Comparison of ENCODE assay signal across 8 cellular contexts in the genomic region with DNA sequence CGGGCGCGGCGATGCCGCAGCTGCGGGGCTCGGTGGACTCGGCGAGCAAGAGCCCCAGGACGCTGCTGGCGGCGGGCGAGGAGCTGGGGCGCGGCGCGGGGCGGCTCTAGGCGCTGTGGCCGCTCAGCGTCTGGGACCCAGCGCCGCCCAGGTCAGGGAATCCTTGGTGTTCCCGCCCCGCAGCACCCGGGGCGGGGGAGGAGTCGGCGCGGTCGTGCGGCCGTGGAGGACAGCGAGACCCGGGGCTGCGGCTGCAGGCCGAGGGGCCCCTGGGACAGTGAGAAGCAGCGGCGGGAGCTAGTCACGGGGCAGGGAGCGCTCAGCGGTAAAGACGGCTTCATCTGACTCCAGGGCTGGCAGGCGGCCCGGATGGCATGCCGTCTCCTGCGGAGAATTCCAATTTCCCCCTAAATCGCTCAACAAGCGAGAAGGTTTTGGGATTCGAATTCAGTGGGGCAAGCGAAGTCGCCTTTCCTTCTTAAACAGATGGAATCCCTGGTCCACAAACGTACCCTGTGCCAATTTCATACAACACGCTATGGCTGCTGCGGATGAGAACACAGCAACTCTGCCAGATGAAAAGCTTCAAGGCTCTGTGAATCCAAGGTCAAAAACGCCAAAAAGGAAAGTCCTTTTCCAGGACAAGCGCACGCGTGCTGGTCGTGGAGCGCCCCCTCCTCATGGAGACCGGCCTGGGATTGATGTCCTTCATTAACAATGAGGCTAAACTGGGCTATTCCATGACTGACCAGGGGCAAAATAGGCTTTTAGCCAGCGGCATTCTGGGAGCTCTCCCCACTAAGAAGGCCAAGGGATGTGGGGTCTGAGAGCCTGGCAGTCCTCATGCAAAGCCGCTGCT. TPM values are rescaled to one million over a fixed set of nuclear protein-coding genes. Genes with fewer than 3 reads are reported as not detected.
DNase-seq lines count a peak whose midpoint lies in the region; ATAC-seq and TF ChIP-seq lines count a peak whose summit lies in the region.

No MANE protein-coding gene starts in this region.

- no peak overlapping the region for H3K27ac Mint-ChIP-seq in activated naive CD8-positive, alpha-beta T cell treated with anti-CD3 and anti-CD28 coated beads, Interleukin-2, amount 10 ng/mL, durations not matched to agents 7 days and 5 days
- H3K27ac Mint-ChIP-seq in glutamatergic neuron (ENCODE audit: unreplicated experiment): peak overlapping the region; percentile 70

- DNase-seq in Daoy (ENCODE audit: low read depth) (peak; percentile 56), NCI-H1105 (lab: John Stamatoyannopoulos, UW) (peak; percentile 37), glutamatergic neuron (peak; percentile 80)
- peak; percentile 46 for DNase-seq in activated naive CD8-positive, alpha-beta T cell treated with anti-CD3 and anti-CD28 coated beads, Interleukin-2, amount 10 ng/mL, durations not matched to agents 7 days and 5 days
- no peak for DNase-seq in stimulated activated CD8-positive, alpha-beta memory T cell treated with anti-CD3 and anti-CD28 coated beads, Interleukin-4, amount 100 ng/mL, for 48 hours
- DNase-seq in NK-92 treated with Interleukin-12 subunit alpha and Interleukin-12 subunit beta, amount 100 ng/mL, for 24 hours (lab: John Stamatoyannopoulos, UW): no peak

- no peaks in the 10 kb centered on the region for H4K20me1 ChIP-seq in neural cell (ENCODE audit: insufficient read depth)

- peaks cover 3% of the 10 kb centered on the region for H3K9me3 Mint-ChIP-seq in activated naive CD8-positive, alpha-beta T cell treated with anti-CD3 and anti-CD28 coated beads, Interleukin-2, amount 10 ng/mL, durations not matched to agents 7 days and 5 days
- no peaks in the 10 kb centered on the region for H3K9me3 Mint-ChIP-seq in glutamatergic neuron (ENCODE audit: unreplicated experiment)

- peaks cover 2% of the 10 kb centered on the region for H3K4me1 Mint-ChIP-seq in activated naive CD8-positive, alpha-beta T cell treated with anti-CD3 and anti-CD28 coated beads, Interleukin-2, amount 10 ng/mL, durations not matched to agents 7 days and 5 days
- no peaks in the 10 kb centered on the region for H3K4me1 Mint-ChIP-seq in glutamatergic neuron (ENCODE audit: low read depth, unreplicated experiment)

- no peaks in the 10 kb centered on the region for H3K9me2 ChIP-seq in neural cell (ENCODE audit: insufficient read depth, low read length)

- peaks cover 31% of the 10 kb centered on the region for H3K27me3 Mint-ChIP-seq in activated naive CD8-positive, alpha-beta T cell treated with anti-CD3 and anti-CD28 coated beads, Interleukin-2, amount 10 ng/mL, durations not matched to agents 7 days and 5 days
- H3K27me3 Mint-ChIP-seq in glutamatergic neuron (ENCODE audit: unreplicated experiment): peaks cover 4% of the 10 kb centered on the region

- H3K36me3 Mint-ChIP-seq in activated naive CD8-positive, alpha-beta T cell treated with anti-CD3 and anti-CD28 coated beads, Interleukin-2, amount 10 ng/mL, durations not matched to agents 7 days and 5 days: no peaks in the 10 kb centered on the region
- H3K36me3 Mint-ChIP-seq in glutamatergic neuron (ENCODE audit: unreplicated experiment): no peaks in the 10 kb centered on the region

- peak; percentile 20 for TF ChIP-seq RAD21 in neural cell (conservative IDR thresholded peaks at IDR 0.05)

- POLR2A ChIA-PET in activated naive CD8-positive, alpha-beta T cell treated with anti-CD3 and anti-CD28 coated beads, Interleukin-2, amount 10 ng/mL, durations not matched to agents 7 days and 5 days (lab: Charles Lee): no interaction called here

- no peaks in the 10 kb centered on the region for H3F3A ChIP-seq in neural cell (ENCODE audit: insufficient read depth, low read length, poor library complexity, severe bottlenecking)

- H3K4me2 ChIP-seq in neural cell (ENCODE audit: low read length): peak overlapping the region; percentile 54

- peak overlapping the region; percentile 87 for H3K4me3 Mint-ChIP-seq in activated naive CD8-positive, alpha-beta T cell treated with anti-CD3 and anti-CD28 coated beads, Interleukin-2, amount 10 ng/mL, durations not matched to agents 7 days and 5 days
- H3K4me3 Mint-ChIP-seq in glutamatergic neuron (ENCODE audit: unreplicated experiment): peak overlapping the region; percentile 84

- no peaks in the 10 kb centered on the region for H3K9me3 ChIP-seq in neural cell (ENCODE audit: low read length)

- no peak for TF ChIP-seq CTCF in glutamatergic neuron (IDR thresholded peaks at IDR 0.05; ENCODE audit: partially characterized antibody, unreplicated experiment)
- no peak for TF ChIP-seq CTCF in neural cell (IDR thresholded peaks at IDR 0.05; ENCODE audit: poor library complexity, severe bottlenecking)

- H3K36me3 ChIP-seq in neural cell (ENCODE audit: insufficient read depth, low read length): no peaks in the 10 kb centered on the region

- peak overlapping the region; percentile 45 for H2AFZ ChIP-seq in neural cell (ENCODE audit: low read depth, low read length)

- H3K27ac ChIP-seq in neural cell (ENCODE audit: low read length): peak overlapping the region; percentile 15

- H3K27me3 ChIP-seq in neural cell (ENCODE audit: insufficient read depth, low read depth, low read length): peaks cover 11% of the 10 kb centered on the region

- peak; percentile 17 for TF ChIP-seq EP300 in neural cell (conservative IDR thresholded peaks at IDR 0.05; ENCODE audit: poor library complexity, severe bottlenecking)

- H3K79me2 ChIP-seq in neural cell (replicated peaks; ENCODE audit: insufficient read depth, low read length): no peaks in the 10 kb centered on the region

- peak overlapping the region; percentile 72 for H3K4me3 ChIP-seq in neural cell (ENCODE audit: low read length)

- ATAC-seq in activated naive CD8-positive, alpha-beta T cell treated with anti-CD3 and anti-CD28 coated beads, Interleukin-2, amount 10 ng/mL, durations not matched to agents 7 days and 5 days (ENCODE audit: low read depth): peak; percentile 56
- no peak for ATAC-seq in GM18517 (IDR thresholded peaks at IDR 0.05; ENCODE audit: unreplicated experiment)

- peak overlapping the region; percentile 58 for H3K9ac ChIP-seq in neural cell (ENCODE audit: low read length)

TF ChIP-seq in neural cell, 6 proteins besides CTCF, POLR2A, EP300 and RAD21 (continues in another document):
- TF ChIP-seq SMC3 (conservative IDR thresholded peaks at IDR 0.05; ENCODE audit: poor library complexity) (no peak), POLR2AphosphoS5 (IDR thresholded peaks at IDR 0.05) (no peak), MXI1 (conservative IDR thresholded peaks at IDR 0.05; ENCODE audit: poor library complexity, severe bottlenecking) (peak; percentile 53), EZH2 (IDR thresholded peaks at IDR 0.05; ENCODE audit: borderline replicate concordance, insufficient read depth, low read length, poor library complexity, severe bottlenecking) (no peak), TAF1 (IDR thresholded peaks at IDR 0.05; ENCODE audit: low read depth) (no peak)

RNA-seq across cellular contexts. Expression of gene ZSCAN4, which starts 4.2 kb away (rescaled TPM):
- not detected in 2 replicates for total RNA-seq in Daoy (2014; rRNA removed; shearing (Covaris generic))
- not detected for total RNA-seq in activated naive CD8-positive, alpha-beta T cell treated with anti-CD3 and anti-CD28 coated beads, Interleukin-2, amount 10 ng/mL, durations not matched to agents 7 days and 5 days
- total RNA-seq in glutamatergic neuron (ENCODE audit: unreplicated experiment): 0.69 TPM
- not detected in 2 replicates for polyA plus RNA-seq in neural cell
- not detected in 2 replicates for polyA minus RNA-seq in neural cell

RNA-seq across cellular contexts. Expression of gene ZNF551, which starts 17.3 kb away (rescaled TPM):
- total RNA-seq in Daoy (2014; rRNA removed; shearing (Covaris generic)): 16.6 and 17.5 TPM in 2 replicates
- 10 to 100 TPM; 18.1 to 21.3 TPM for total RNA-seq in activated naive CD8-positive, alpha-beta T cell treated with anti-CD3 and anti-CD28 coated beads, Interleukin-2, amount 10 ng/mL, durations not matched to agents 7 days and 5 days
- 13.4 TPM for total RNA-seq in glutamatergic neuron (ENCODE audit: unreplicated experiment)
- 9.3 and 16.1 TPM in 2 replicates for polyA plus RNA-seq in neural cell
- polyA minus RNA-seq in neural cell: 43.1 and 50.0 TPM in 2 replicates

RNA-seq across cellular contexts. Expression of gene ZNF211, which starts 31.5 kb away (rescaled TPM):
- 7.4 and 9.8 TPM in 2 replicates for total RNA-seq in Daoy (2014; rRNA removed; shearing (Covaris generic))
- total RNA-seq in activated naive CD8-positive, alpha-beta T cell treated with anti-CD3 and anti-CD28 coated beads, Interleukin-2, amount 10 ng/mL, durations not matched to agents 7 days and 5 days: 10 to 100 TPM; 30.6 to 33.6 TPM
- total RNA-seq in glutamatergic neuron (ENCODE audit: unreplicated experiment): 29.5 TPM
- polyA plus RNA-seq in neural cell: 47.6 and 53.0 TPM in 2 replicates
- 66.2 and 70.2 TPM in 2 replicates for polyA minus RNA-seq in neural cell

RNA-seq across cellular contexts. Expression of gene ZNF154, which starts 44.5 kb away (rescaled TPM):
- not detected in 2 replicates for total RNA-seq in Daoy (2014; rRNA removed; shearing (Covaris generic))
- 10 to 100 TPM; 14.9 to 17.3 TPM for total RNA-seq in activated naive CD8-positive, alpha-beta T cell treated with anti-CD3 and anti-CD28 coated beads, Interleukin-2, amount 10 ng/mL, durations not matched to agents 7 days and 5 days
- 57.5 TPM for total RNA-seq in glutamatergic neuron (ENCODE audit: unreplicated experiment)
- 25.1 and 25.5 TPM in 2 replicates for polyA plus RNA-seq in neural cell
- 52.3 and 55.9 TPM in 2 replicates for polyA minus RNA-seq in neural cell

RNA-seq across cellular contexts. Expression of gene ZNF134, which starts 50.5 kb away (rescaled TPM):
- total RNA-seq in Daoy (2014; rRNA removed; shearing (Covaris generic)): 17.0 and 22.9 TPM in 2 replicates
- total RNA-seq in activated naive CD8-positive, alpha-beta T cell treated with anti-CD3 and anti-CD28 coated beads, Interleukin-2, amount 10 ng/mL, durations not matched to agents 7 days and 5 days: 10 to 100 TPM; 29.7 to 34.3 TPM
- 41.2 TPM for total RNA-seq in glutamatergic neuron (ENCODE audit: unreplicated experiment)
- polyA plus RNA-seq in neural cell: 34.1 and 40.7 TPM in 2 replicates
- polyA minus RNA-seq in neural cell: 83.0 and 110 TPM in 2 replicates

Comparison
In these comparisons a context has a peak if more than half of its experiments do, and no peak if none do; other contexts are left out.
1. DNase-seq: peak in Daoy (single experiment), NCI-H1105 (single experiment), activated naive CD8-positive, alpha-beta T cell treated with anti-CD3 and anti-CD28 coated beads, Interleukin-2, amount 10 ng/mL, durations not matched to agents 7 days and 5 days (single experiment) and glutamatergic neuron (single experiment); none in stimulated activated CD8-positive, alpha-beta memory T cell treated with anti-CD3 and anti-CD28 coated beads, Interleukin-4, amount 100 ng/mL, for 48 hours (single experiment) and NK-92 treated with Interleukin-12 subunit alpha and Interleukin-12 subunit beta, amount 100 ng/mL, for 24 hours (single experiment).